1 cellular context compared by ENCODE assay signal in the genomic region with DNA sequence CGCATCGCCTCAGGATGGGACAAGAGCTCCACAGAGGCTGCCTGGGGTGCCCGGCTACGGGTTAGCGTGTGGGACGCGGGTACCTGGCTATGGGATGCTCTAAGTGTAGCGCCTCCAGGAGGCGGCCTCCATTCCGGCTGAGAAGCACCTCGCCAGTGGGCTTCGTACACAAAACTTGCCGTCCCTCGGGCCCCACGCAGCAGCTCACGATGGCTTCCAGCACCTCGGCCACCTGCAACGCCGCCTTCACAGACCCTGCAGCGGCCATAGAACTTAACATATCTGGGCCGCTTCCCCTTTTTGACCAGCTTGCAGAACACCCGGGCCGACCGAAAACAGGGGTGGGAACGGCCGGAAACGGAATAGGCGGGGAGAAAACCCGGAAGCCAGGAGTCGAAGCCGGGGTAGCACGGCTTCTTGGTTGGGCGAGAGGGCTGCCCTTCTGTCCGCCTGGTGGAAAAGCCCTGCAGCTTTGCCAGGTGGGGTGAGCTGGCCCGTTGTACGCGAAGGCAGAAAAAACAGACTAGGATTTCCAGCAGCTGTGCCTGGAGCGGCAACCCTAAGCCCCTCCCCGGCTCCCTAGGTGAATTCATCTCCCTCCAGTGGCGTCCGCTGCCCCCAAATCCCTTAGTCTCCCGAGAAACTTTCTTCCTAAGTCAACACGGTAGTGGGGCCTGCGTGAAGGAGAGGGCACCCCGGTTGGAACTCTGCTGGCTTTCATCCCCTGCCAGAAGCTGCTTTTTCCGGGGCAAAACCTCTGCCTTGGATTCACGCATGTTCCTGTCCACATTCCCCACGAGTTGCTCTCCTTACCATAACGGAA.
A peak's percentile ranks its signal among the peaks of the same experiment; 100 is the strongest.
TF ChIP-seq lines count a peak whose summit lies in the region.

A gene (minus strand): TSS at position 337 of the 823 bp plus-strand sequence. CDS start 57 bp downstream, at position 280.

TF ChIP-seq in K562, 482 proteins besides CTCF, POLR2A, EP300 and RAD21 (continued from another document and continues in another):
- TF ChIP-seq, protein P1, sequence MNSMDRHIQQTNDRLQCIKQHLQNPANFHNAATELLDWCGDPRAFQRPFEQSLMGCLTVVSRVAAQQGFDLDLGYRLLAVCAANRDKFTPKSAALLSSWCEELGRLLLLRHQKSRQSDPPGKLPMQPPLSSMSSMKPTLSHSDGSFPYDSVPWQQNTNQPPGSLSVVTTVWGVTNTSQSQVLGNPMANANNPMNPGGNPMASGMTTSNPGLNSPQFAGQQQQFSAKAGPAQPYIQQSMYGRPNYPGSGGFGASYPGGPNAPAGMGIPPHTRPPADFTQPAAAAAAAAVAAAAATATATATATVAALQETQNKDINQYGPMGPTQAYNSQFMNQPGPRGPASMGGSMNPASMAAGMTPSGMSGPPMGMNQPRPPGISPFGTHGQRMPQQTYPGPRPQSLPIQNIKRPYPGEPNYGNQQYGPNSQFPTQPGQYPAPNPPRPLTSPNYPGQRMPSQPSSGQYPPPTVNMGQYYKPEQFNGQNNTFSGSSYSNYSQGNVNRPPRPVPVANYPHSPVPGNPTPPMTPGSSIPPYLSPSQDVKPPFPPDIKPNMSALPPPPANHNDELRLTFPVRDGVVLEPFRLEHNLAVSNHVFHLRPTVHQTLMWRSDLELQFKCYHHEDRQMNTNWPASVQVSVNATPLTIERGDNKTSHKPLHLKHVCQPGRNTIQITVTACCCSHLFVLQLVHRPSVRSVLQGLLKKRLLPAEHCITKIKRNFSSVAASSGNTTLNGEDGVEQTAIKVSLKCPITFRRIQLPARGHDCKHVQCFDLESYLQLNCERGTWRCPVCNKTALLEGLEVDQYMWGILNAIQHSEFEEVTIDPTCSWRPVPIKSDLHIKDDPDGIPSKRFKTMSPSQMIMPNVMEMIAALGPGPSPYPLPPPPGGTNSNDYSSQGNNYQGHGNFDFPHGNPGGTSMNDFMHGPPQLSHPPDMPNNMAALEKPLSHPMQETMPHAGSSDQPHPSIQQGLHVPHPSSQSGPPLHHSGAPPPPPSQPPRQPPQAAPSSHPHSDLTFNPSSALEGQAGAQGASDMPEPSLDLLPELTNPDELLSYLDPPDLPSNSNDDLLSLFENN (IDR thresholded peaks at IDR 0.05; ENCODE audit: low read depth in 2 of 2, low read length in 2 of 2) = no peak
- TF ChIP-seq, protein P2, sequence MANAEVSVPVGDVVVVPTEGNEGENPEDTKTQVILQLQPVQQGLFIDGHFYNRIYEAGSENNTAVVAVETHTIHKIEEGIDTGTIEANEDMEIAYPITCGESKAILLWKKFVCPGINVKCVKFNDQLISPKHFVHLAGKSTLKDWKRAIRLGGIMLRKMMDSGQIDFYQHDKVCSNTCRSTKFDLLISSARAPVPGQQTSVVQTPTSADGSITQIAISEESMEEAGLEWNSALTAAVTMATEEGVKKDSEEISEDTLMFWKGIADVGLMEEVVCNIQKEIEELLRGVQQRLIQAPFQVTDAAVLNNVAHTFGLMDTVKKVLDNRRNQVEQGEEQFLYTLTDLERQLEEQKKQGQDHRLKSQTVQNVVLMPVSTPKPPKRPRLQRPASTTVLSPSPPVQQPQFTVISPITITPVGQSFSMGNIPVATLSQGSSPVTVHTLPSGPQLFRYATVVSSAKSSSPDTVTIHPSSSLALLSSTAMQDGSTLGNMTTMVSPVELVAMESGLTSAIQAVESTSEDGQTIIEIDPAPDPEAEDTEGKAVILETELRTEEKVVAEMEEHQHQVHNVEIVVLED (CRISPR knock-in tag; IDR thresholded peaks at IDR 0.05) = no peak
- TF ChIP-seq, protein P3, sequence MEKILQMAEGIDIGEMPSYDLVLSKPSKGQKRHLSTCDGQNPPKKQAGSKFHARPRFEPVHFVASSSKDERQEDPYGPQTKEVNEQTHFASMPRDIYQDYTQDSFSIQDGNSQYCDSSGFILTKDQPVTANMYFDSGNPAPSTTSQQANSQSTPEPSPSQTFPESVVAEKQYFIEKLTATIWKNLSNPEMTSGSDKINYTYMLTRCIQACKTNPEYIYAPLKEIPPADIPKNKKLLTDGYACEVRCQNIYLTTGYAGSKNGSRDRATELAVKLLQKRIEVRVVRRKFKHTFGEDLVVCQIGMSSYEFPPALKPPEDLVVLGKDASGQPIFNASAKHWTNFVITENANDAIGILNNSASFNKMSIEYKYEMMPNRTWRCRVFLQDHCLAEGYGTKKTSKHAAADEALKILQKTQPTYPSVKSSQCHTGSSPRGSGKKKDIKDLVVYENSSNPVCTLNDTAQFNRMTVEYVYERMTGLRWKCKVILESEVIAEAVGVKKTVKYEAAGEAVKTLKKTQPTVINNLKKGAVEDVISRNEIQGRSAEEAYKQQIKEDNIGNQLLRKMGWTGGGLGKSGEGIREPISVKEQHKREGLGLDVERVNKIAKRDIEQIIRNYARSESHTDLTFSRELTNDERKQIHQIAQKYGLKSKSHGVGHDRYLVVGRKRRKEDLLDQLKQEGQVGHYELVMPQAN (IDR thresholded peaks at IDR 0.05; ENCODE audit: borderline replicate concordance) = peak; percentile 37; the same call in 1 of the 2 replicates
- TF ChIP-seq HNRNPK (IDR thresholded peaks at IDR 0.05; ENCODE audit: low read depth, low read length, poor library complexity, severe bottlenecking) (no peak), SMAD2 (IDR thresholded peaks at IDR 0.05; ENCODE audit: low read depth, low read length) (no peak), SMARCA5 (IDR thresholded peaks at IDR 0.05) (0 out of 2 replicates have a peak, but pooled peaks have one; percentile 23), MYNN (IDR thresholded peaks at IDR 0.05) (no peak; the same call in 1 of the 2 replicates), MYNN (CRISPR knock-in tag; IDR thresholded peaks at IDR 0.05) (no peak), RFX1 (IDR thresholded peaks at IDR 0.05) (no peak), RCOR1 (IDR thresholded peaks at IDR 0.05; ENCODE audit: borderline replicate concordance in 1 of 2, low read depth in 2 of 2, low read length in 2 of 2) (peak in 1 of 2 experiments; percentile 41; a peak in 1 of 4 replicates), TCF7L2 (IDR thresholded peaks at IDR 0.05; ENCODE audit: low read depth, low read length) (no peak), ZBTB1 (CRISPR knock-in tag; IDR thresholded peaks at IDR 0.05; ENCODE audit: borderline replicate concordance, low read depth) (no peak), ZNF282 (CRISPR knock-in tag; IDR thresholded peaks at IDR 0.05) (no peak), ZNF57 (CRISPR knock-in tag; IDR thresholded peaks at IDR 0.05) (no peak), MYBL2 (IDR thresholded peaks at IDR 0.05; ENCODE audit: low read depth) (no peak), MYBL2 (CRISPR knock-in tag; IDR thresholded peaks at IDR 0.05; ENCODE audit: borderline replicate concordance) (no peak)
- TF ChIP-seq, protein P4, sequence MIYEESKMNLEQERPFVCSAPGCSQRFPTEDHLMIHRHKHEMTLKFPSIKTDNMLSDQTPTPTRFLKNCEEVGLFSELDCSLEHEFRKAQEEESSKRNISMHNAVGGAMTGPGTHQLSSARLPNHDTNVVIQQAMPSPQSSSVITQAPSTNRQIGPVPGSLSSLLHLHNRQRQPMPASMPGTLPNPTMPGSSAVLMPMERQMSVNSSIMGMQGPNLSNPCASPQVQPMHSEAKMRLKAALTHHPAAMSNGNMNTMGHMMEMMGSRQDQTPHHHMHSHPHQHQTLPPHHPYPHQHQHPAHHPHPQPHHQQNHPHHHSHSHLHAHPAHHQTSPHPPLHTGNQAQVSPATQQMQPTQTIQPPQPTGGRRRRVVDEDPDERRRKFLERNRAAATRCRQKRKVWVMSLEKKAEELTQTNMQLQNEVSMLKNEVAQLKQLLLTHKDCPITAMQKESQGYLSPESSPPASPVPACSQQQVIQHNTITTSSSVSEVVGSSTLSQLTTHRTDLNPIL (CRISPR knock-in tag; IDR thresholded peaks at IDR 0.05) = no peak
- TF ChIP-seq, protein P5, sequence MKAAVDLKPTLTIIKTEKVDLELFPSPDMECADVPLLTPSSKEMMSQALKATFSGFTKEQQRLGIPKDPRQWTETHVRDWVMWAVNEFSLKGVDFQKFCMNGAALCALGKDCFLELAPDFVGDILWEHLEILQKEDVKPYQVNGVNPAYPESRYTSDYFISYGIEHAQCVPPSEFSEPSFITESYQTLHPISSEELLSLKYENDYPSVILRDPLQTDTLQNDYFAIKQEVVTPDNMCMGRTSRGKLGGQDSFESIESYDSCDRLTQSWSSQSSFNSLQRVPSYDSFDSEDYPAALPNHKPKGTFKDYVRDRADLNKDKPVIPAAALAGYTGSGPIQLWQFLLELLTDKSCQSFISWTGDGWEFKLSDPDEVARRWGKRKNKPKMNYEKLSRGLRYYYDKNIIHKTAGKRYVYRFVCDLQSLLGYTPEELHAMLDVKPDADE (conservative IDR thresholded peaks at IDR 0.05; ENCODE audit: control insufficient read depth, low read depth, low read length) = no peak
- TF ChIP-seq, protein P6, sequence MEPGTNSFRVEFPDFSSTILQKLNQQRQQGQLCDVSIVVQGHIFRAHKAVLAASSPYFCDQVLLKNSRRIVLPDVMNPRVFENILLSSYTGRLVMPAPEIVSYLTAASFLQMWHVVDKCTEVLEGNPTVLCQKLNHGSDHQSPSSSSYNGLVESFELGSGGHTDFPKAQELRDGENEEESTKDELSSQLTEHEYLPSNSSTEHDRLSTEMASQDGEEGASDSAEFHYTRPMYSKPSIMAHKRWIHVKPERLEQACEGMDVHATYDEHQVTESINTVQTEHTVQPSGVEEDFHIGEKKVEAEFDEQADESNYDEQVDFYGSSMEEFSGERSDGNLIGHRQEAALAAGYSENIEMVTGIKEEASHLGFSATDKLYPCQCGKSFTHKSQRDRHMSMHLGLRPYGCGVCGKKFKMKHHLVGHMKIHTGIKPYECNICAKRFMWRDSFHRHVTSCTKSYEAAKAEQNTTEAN (CRISPR knock-in tag; IDR thresholded peaks at IDR 0.05) = no peak
- TF ChIP-seq, protein P7, sequence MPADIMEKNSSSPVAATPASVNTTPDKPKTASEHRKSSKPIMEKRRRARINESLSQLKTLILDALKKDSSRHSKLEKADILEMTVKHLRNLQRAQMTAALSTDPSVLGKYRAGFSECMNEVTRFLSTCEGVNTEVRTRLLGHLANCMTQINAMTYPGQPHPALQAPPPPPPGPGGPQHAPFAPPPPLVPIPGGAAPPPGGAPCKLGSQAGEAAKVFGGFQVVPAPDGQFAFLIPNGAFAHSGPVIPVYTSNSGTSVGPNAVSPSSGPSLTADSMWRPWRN (IDR thresholded peaks at IDR 0.05; ENCODE audit: low read depth) = no peak
- TF ChIP-seq, protein P8, sequence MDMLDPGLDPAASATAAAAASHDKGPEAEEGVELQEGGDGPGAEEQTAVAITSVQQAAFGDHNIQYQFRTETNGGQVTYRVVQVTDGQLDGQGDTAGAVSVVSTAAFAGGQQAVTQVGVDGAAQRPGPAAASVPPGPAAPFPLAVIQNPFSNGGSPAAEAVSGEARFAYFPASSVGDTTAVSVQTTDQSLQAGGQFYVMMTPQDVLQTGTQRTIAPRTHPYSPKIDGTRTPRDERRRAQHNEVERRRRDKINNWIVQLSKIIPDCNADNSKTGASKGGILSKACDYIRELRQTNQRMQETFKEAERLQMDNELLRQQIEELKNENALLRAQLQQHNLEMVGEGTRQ (CRISPR knock-in tag; IDR thresholded peaks at IDR 0.05) = no peak
- TF ChIP-seq, protein P9, sequence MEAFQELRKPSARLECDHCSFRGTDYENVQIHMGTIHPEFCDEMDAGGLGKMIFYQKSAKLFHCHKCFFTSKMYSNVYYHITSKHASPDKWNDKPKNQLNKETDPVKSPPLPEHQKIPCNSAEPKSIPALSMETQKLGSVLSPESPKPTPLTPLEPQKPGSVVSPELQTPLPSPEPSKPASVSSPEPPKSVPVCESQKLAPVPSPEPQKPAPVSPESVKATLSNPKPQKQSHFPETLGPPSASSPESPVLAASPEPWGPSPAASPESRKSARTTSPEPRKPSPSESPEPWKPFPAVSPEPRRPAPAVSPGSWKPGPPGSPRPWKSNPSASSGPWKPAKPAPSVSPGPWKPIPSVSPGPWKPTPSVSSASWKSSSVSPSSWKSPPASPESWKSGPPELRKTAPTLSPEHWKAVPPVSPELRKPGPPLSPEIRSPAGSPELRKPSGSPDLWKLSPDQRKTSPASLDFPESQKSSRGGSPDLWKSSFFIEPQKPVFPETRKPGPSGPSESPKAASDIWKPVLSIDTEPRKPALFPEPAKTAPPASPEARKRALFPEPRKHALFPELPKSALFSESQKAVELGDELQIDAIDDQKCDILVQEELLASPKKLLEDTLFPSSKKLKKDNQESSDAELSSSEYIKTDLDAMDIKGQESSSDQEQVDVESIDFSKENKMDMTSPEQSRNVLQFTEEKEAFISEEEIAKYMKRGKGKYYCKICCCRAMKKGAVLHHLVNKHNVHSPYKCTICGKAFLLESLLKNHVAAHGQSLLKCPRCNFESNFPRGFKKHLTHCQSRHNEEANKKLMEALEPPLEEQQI (IDR thresholded peaks at IDR 0.05) = no peak
- TF ChIP-seq, protein P10, sequence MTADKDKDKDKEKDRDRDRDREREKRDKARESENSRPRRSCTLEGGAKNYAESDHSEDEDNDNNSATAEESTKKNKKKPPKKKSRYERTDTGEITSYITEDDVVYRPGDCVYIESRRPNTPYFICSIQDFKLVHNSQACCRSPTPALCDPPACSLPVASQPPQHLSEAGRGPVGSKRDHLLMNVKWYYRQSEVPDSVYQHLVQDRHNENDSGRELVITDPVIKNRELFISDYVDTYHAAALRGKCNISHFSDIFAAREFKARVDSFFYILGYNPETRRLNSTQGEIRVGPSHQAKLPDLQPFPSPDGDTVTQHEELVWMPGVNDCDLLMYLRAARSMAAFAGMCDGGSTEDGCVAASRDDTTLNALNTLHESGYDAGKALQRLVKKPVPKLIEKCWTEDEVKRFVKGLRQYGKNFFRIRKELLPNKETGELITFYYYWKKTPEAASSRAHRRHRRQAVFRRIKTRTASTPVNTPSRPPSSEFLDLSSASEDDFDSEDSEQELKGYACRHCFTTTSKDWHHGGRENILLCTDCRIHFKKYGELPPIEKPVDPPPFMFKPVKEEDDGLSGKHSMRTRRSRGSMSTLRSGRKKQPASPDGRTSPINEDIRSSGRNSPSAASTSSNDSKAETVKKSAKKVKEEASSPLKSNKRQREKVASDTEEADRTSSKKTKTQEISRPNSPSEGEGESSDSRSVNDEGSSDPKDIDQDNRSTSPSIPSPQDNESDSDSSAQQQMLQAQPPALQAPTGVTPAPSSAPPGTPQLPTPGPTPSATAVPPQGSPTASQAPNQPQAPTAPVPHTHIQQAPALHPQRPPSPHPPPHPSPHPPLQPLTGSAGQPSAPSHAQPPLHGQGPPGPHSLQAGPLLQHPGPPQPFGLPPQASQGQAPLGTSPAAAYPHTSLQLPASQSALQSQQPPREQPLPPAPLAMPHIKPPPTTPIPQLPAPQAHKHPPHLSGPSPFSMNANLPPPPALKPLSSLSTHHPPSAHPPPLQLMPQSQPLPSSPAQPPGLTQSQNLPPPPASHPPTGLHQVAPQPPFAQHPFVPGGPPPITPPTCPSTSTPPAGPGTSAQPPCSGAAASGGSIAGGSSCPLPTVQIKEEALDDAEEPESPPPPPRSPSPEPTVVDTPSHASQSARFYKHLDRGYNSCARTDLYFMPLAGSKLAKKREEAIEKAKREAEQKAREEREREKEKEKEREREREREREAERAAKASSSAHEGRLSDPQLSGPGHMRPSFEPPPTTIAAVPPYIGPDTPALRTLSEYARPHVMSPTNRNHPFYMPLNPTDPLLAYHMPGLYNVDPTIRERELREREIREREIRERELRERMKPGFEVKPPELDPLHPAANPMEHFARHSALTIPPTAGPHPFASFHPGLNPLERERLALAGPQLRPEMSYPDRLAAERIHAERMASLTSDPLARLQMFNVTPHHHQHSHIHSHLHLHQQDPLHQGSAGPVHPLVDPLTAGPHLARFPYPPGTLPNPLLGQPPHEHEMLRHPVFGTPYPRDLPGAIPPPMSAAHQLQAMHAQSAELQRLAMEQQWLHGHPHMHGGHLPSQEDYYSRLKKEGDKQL (CRISPR knock-in tag; IDR thresholded peaks at IDR 0.05; ENCODE audit: borderline replicate concordance) = no peak
